In the genomic region with DNA sequence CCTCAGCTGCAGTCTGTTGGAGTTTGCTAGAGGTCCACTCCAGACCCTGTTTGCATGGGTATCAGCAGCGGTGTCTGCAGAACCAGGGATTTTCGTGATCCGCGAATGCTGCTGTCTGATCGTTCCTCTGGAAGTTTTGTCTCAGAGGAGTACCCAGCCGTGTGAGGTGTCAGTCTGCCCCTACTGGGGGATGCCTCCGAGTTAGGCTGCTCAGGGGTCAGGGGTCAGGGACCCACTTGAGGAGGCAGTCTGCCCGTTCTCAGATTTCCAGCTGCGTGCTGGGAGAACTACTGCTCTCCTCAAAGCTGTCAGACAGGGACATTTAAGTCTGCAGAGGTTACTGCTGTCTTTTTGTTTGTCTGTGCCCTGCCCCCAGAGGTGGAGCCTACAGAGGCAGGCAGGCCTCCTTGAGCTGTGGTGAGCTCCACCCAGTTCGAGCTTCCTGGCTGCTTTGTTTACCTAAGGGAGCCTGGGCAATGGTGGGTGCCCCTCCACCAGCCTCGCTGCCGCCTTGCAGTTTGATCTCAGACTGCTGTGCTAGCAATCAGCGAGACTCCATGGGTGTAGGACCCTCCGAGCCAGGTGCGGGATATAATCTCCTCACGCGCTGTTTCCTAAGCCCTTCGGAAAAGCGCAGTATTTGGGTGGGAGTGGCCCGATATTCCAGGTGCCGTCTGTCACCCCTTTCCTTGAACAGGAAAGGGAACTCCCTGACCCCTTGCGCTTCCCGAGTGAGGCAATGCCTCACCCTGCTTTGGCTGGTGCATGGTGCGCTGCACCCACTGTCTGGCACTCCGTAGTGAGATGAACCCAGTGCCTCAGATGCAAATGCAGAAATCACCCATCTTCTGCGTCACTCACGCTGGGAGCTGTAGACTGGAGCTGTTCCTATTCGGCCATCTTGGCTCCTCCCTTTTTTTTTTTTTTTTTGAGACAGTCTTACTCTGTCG, we compare ENCODE assay signal across 7 cellular contexts.
A peak's percentile ranks its signal among the peaks of the same experiment; 100 is the strongest.
DNase-seq lines count a peak whose midpoint lies in the region; ATAC-seq and TF ChIP-seq lines count a peak whose summit lies in the region.
"Not testable (repeated sequence)": the region's sequence is repeated elsewhere in the genome, so short reads cannot be mapped to it uniquely, and the experiment has no call there.

No MANE protein-coding gene starts in this region.

- TF ChIP-seq CTCF in DND-41 (IDR thresholded peaks at IDR 0.05; ENCODE audit: borderline replicate concordance, extremely low read depth, low read length, poor library complexity, severe bottlenecking); OCI-LY1 (IDR thresholded peaks at IDR 0.05; ENCODE audit: low read length); nephron progenitor cell (IDR thresholded peaks at IDR 0.05): not testable (repeated sequence)

- not testable (repeated sequence) for H3K27me3 Mint-ChIP-seq in activated CD4-positive, alpha-beta memory T cell treated with anti-CD3 and anti-CD28 coated beads, Interleukin-2, amount 10 ng/mL, durations not matched to agents 7 days and 5 days; activated naive CD8-positive, alpha-beta T cell; nephron progenitor cell (ENCODE audit: low read depth, poor library complexity); stimulated activated naive CD8-positive, alpha-beta T cell treated with anti-CD3 and anti-CD28 coated beads, Interleukin-15, amount 100 ng/mL, for 72 hours

- peak; percentile 64 for DNase-seq in DND-41
- DNase-seq in activated CD4-positive, alpha-beta memory T cell treated with anti-CD3 and anti-CD28 coated beads, Interleukin-2, amount 10 ng/mL, durations not matched to agents 7 days and 5 days = peak; percentile 61
- DNase-seq in left colon = peak in 1 of 2 donors; percentile 38
- DNase-seq in nephron progenitor cell; stimulated activated naive CD8-positive, alpha-beta T cell treated with anti-CD3 and anti-CD28 coated beads, Interleukin-15, amount 100 ng/mL, for 72 hours: not testable (repeated sequence)

- H3K36me3 Mint-ChIP-seq in activated CD4-positive, alpha-beta memory T cell treated with anti-CD3 and anti-CD28 coated beads, Interleukin-2, amount 10 ng/mL, durations not matched to agents 7 days and 5 days (ENCODE audit: low read depth) = peaks cover 44% of the 10 kb centered on the region
- not testable (repeated sequence) for H3K36me3 Mint-ChIP-seq in activated naive CD8-positive, alpha-beta T cell
- H3K36me3 Mint-ChIP-seq in nephron progenitor cell (ENCODE audit: low read depth) = peaks cover 57% of the 10 kb centered on the region

- H3K4me3 ChIP-seq in DND-41 (ENCODE audit: low read depth in 1 of 2, low read length in 2 of 2) = peak overlapping the region in 1 of 2 experiments; percentile 43; a peak in 2 of 4 replicates
- not testable (repeated sequence) for H3K4me3 ChIP-seq in OCI-LY1 (ENCODE audit: low read depth, low read length, poor library complexity, severe bottlenecking)

- not testable (repeated sequence) for H4K20me1 ChIP-seq in DND-41 (ENCODE audit: insufficient read depth, low read length); OCI-LY1 (ENCODE audit: insufficient read depth, low read length)

- H3K27me3 ChIP-seq in DND-41 (ENCODE audit: insufficient read depth, low read length, poor library complexity); OCI-LY1 (ENCODE audit: insufficient read depth, low read length): not testable (repeated sequence)

- H3K9me3 ChIP-seq in DND-41 (ENCODE audit: insufficient read depth, low read length, severe bottlenecking); OCI-LY1 (ENCODE audit: low read length): not testable (repeated sequence)

- H3K9me2 ChIP-seq in OCI-LY1 (ENCODE audit: low read depth, low read length) = not testable (repeated sequence)

- H3K4me3 Mint-ChIP-seq in activated CD4-positive, alpha-beta memory T cell treated with anti-CD3 and anti-CD28 coated beads, Interleukin-2, amount 10 ng/mL, durations not matched to agents 7 days and 5 days; activated naive CD8-positive, alpha-beta T cell; nephron progenitor cell: not testable (repeated sequence)
- H3K4me3 Mint-ChIP-seq in stimulated activated naive CD8-positive, alpha-beta T cell treated with anti-CD3 and anti-CD28 coated beads, Interleukin-15, amount 100 ng/mL, for 72 hours = peak overlapping the region; percentile 18 to 61

- peak overlapping the region; percentile 65 for H3K27ac Mint-ChIP-seq in activated CD4-positive, alpha-beta memory T cell treated with anti-CD3 and anti-CD28 coated beads, Interleukin-2, amount 10 ng/mL, durations not matched to agents 7 days and 5 days
- peak overlapping the region; percentile 80 for H3K27ac Mint-ChIP-seq in activated naive CD8-positive, alpha-beta T cell
- peak overlapping the region; percentile 57 for H3K27ac Mint-ChIP-seq in nephron progenitor cell
- H3K27ac Mint-ChIP-seq in stimulated activated naive CD8-positive, alpha-beta T cell treated with anti-CD3 and anti-CD28 coated beads, Interleukin-15, amount 100 ng/mL, for 72 hours = not testable (repeated sequence)

- peak overlapping the region; percentile 75 for H3K27ac ChIP-seq in DND-41 (ENCODE audit: low read length)
- H3K27ac ChIP-seq in OCI-LY1 (ENCODE audit: low read depth, low read length, poor library complexity, severe bottlenecking) = peak overlapping the region; percentile 46

- H3K36me3 ChIP-seq in DND-41 (ENCODE audit: insufficient read depth, low read length) = not testable (repeated sequence)
- H3K36me3 ChIP-seq in OCI-LY1 (ENCODE audit: insufficient read depth, low read length) = peaks cover 32% of the 10 kb centered on the region; the same call in 1 of the 2 replicates

- CTCF ChIA-PET in activated CD4-positive, alpha-beta memory T cell treated with anti-CD3 and anti-CD28 coated beads, Interleukin-2, amount 10 ng/mL, durations not matched to agents 7 days and 5 days (lab: Charles Lee) = interaction anchor here (0.6 to 1.3 kb wide), 6 partner anchors 8 to 631 kb away, joined by 3 to 4 read pairs (median 3); no protein-coding TSS in a partner anchor

- peak overlapping the region; percentile 84 for H2AFZ ChIP-seq in DND-41 (ENCODE audit: low read depth, low read length)
- H2AFZ ChIP-seq in OCI-LY1 (ENCODE audit: low read length) = not testable (repeated sequence)

- peak overlapping the region; percentile 58; the same call in 1 of the 2 replicates for H3K4me2 ChIP-seq in DND-41 (ENCODE audit: insufficient read depth, low read length)
- not testable (repeated sequence) for H3K4me2 ChIP-seq in OCI-LY1 (ENCODE audit: low read length)

- H3K9ac ChIP-seq in DND-41 (ENCODE audit: low read depth, low read length) = peak overlapping the region; percentile 35; the same call in 1 of the 2 replicates
- not testable (repeated sequence) for H3K9ac ChIP-seq in OCI-LY1 (ENCODE audit: low read length)

- not testable (repeated sequence) for H3K79me2 ChIP-seq in DND-41 (ENCODE audit: insufficient read depth, low read length); OCI-LY1 (ENCODE audit: insufficient read depth, low read length)

- H3K4me1 ChIP-seq in DND-41 (ENCODE audit: insufficient read depth, low read length) (peaks cover 34% of the 10 kb centered on the region), OCI-LY1 (ENCODE audit: insufficient read depth, low read length, severe bottlenecking) (peaks cover 29% of the 10 kb centered on the region)

- peaks cover 61% of the 10 kb centered on the region for H3K4me1 Mint-ChIP-seq in activated CD4-positive, alpha-beta memory T cell treated with anti-CD3 and anti-CD28 coated beads, Interleukin-2, amount 10 ng/mL, durations not matched to agents 7 days and 5 days
- H3K4me1 Mint-ChIP-seq in activated naive CD8-positive, alpha-beta T cell (ENCODE audit: low read depth) = peaks cover 54% of the 10 kb centered on the region
- peaks cover 10% of the 10 kb centered on the region for H3K4me1 Mint-ChIP-seq in nephron progenitor cell
- H3K4me1 Mint-ChIP-seq in stimulated activated naive CD8-positive, alpha-beta T cell treated with anti-CD3 and anti-CD28 coated beads, Interleukin-15, amount 100 ng/mL, for 72 hours = peaks cover 54% of the 10 kb centered on the region

- POLR2A ChIA-PET in activated CD4-positive, alpha-beta memory T cell treated with anti-CD3 and anti-CD28 coated beads, Interleukin-2, amount 10 ng/mL, durations not matched to agents 7 days and 5 days (lab: Charles Lee) = not testable (repeated sequence)

- intact Hi-C loops in left colon (cut with DNase I, micrococcal nuclease) = not testable (repeated sequence)

- not testable (repeated sequence) for H3F3A ChIP-seq in OCI-LY1 (ENCODE audit: insufficient read depth, low read length)

- H3K9me3 Mint-ChIP-seq in activated CD4-positive, alpha-beta memory T cell treated with anti-CD3 and anti-CD28 coated beads, Interleukin-2, amount 10 ng/mL, durations not matched to agents 7 days and 5 days = peaks cover 12% of the 10 kb centered on the region
- not testable (repeated sequence) for H3K9me3 Mint-ChIP-seq in activated naive CD8-positive, alpha-beta T cell (ENCODE audit: low read depth)
- H3K9me3 Mint-ChIP-seq in nephron progenitor cell = peaks cover 31% of the 10 kb centered on the region
- peaks cover 0 to 18% of the 10 kb centered on the region in 2 donors for H3K9me3 Mint-ChIP-seq in stimulated activated naive CD8-positive, alpha-beta T cell treated with anti-CD3 and anti-CD28 coated beads, Interleukin-15, amount 100 ng/mL, for 72 hours

- not testable (repeated sequence) for ATAC-seq in DND-41 (ENCODE audit: insufficient read depth, low read depth); stimulated activated naive CD8-positive, alpha-beta T cell treated with anti-CD3 and anti-CD28 coated beads, Interleukin-15, amount 100 ng/mL, for 72 hours
- peak; percentile 67 for ATAC-seq in left colon
